In the genomic region with DNA sequence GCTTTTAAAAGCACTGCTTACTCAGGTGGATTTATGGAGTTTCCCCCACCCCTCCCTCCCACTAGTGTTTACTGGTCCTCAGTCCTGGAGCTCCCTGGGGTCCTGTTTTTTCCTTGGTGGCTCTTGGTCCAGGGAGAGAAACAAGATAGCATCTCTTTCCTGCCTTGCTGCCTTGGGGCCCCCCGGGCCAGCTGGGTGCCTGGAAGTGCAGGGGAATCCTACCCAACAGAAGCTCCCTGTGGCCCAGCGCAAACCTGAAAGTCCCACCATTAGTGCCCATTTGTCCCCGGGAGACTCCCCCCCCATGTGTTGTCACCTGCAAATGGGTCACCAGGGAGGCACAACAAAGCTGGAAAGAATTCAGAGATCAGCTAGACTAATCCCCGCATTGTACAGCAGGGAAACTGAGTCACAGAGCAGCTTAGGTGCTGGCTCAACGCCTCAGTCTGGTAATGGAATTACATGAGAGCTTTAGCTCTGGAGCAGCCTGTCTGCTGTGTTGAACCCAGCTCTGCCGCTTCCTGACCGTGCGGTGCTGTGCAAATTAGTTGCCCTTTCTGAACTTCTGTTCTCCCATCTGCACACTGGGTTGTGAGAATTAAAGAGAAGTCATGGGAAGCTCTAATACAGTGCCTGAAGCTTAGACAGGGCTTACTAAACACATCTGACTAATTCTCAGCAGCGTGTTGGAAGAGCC, we compare ENCODE assay signal across 15 cellular contexts. TPM values are rescaled to one million over a fixed set of nuclear protein-coding genes. Genes with fewer than 3 reads are reported as not detected.
DNase-seq lines count a peak whose midpoint lies in the region; ATAC-seq and TF ChIP-seq lines count a peak whose summit lies in the region.
"Had no signal": no experiment of that assay in that cellular context is flagged by ENCODE, and none has a peak within 500 bp of the region (broad histone marks: within the 10 kb centered on the region; RNA-seq: fewer than 3 reads in every experiment).

No MANE protein-coding gene starts in this region.

- H3K36me3 ChIP-seq in left ventricle myocardium inferior (no peaks in the 10 kb centered on the region), lower lobe of right lung (no peaks in the 10 kb centered on the region), gastrocnemius medialis (no peaks in the 10 kb centered on the region), OCI-LY7 (ENCODE audit: insufficient read depth, low read length) (no peaks in the 10 kb centered on the region)
- H3K36me3 ChIP-seq: BLaER1 had no signal

- BruUV-seq in OCI-LY7 (replicated peaks; lab: Mats Ljungman, UMichigan) = no TSS peak

- no peak overlapping the region for H3K4me3 ChIP-seq in left ventricle myocardium inferior
- H3K4me3 ChIP-seq in lower lobe of right lung = no peak overlapping the region
- H3K4me3 ChIP-seq in gastrocnemius medialis = no peak overlapping the region
- no peak overlapping the region for H3K4me3 ChIP-seq in OCI-LY7 (ENCODE audit: low read depth, low read length, poor library complexity, severe bottlenecking)
- H3K4me3 ChIP-seq: BLaER1, GM23248 had no signal

- DNase-seq in left ventricle myocardium inferior (peak; percentile 9), Right ventricle myocardium superior (no peak), lower lobe of right lung (peak; percentile 35), gastrocnemius medialis (no peak), OCI-LY7 (ENCODE audit: low spot score) (no peak)
- DNase-seq: 8988T; AML-193; Caco-2; CD8-positive, alpha-beta memory T cell had no signal

- no peaks in the 10 kb centered on the region for H4K20me1 ChIP-seq in OCI-LY7 (ENCODE audit: insufficient read depth, low read length)

- ATAC-seq in Right ventricle myocardium superior (ENCODE audit: poor library complexity) (no peak), lower lobe of right lung (no peak), gastrocnemius medialis (no peak), HG02840 (IDR thresholded peaks at IDR 0.05; ENCODE audit: low FRiP score, unreplicated experiment) (no peak), HG02610 (IDR thresholded peaks at IDR 0.05; ENCODE audit: unreplicated experiment) (no peak), GM18870 (IDR thresholded peaks at IDR 0.05; ENCODE audit: unreplicated experiment) (no peak)
- ATAC-seq: HCT116 had no signal

- H3K27me3 ChIP-seq in left ventricle myocardium inferior (ENCODE audit: low read depth) (no peaks in the 10 kb centered on the region), lower lobe of right lung (ENCODE audit: low read depth) (no peaks in the 10 kb centered on the region), gastrocnemius medialis (no peaks in the 10 kb centered on the region)
- H3K27me3 ChIP-seq: BLaER1 had no signal

- POLR2A ChIA-PET in OCI-LY7 (lab: Charles Lee) = interaction anchor here (1.1 kb wide), 1 partner anchor 13 kb away, joined by 3 read pairs; no protein-coding TSS in a partner anchor

- in situ Hi-C loops in gastrocnemius medialis (cut with MboI; ENCODE audit: low sequenced_read_pairs in 4 of 4) = loop anchor here in 3 of 4 donors (5.0 to 25.0 kb wide), 3 partner anchors 142 to 303 kb away; no protein-coding TSS in a partner anchor

- CTCF ChIA-PET in OCI-LY7 (lab: Charles Lee; ENCODE audit: unreplicated experiment) = interaction anchor here (0.8 to 1.6 kb wide), 2 partner anchors 9 to 300 kb away, joined by 3 read pairs; no protein-coding TSS in a partner anchor

- H3K9me3 ChIP-seq in left ventricle myocardium inferior (replicated peaks) (no peaks in the 10 kb centered on the region), lower lobe of right lung (no peaks in the 10 kb centered on the region), gastrocnemius medialis (no peaks in the 10 kb centered on the region), OCI-LY7 (ENCODE audit: low read length) (no peaks in the 10 kb centered on the region)
- H3K9me3 ChIP-seq: BLaER1, Caco-2 had no signal

- intact Hi-C loops in left ventricle myocardium inferior (cut with micrococcal nuclease) = loop anchor here (5.0 to 10.0 kb wide), 3 partner anchors 135 to 303 kb away; no protein-coding TSS in a partner anchor
- intact Hi-C loops in Right ventricle myocardium superior (cut with DNase I) = loop anchor here (5.0 to 10.0 kb wide), 2 partner anchors 135 to 303 kb away; no protein-coding TSS in a partner anchor
- intact Hi-C loops in lower lobe of right lung (cut with DNase I) = loop anchor here (10.0 kb wide), 1 partner anchor 305 kb away; no protein-coding TSS in a partner anchor
- intact Hi-C loops in gastrocnemius medialis (cut with DNase I; ENCODE audit: low total_unique reads) = loop anchor here (5.0 kb wide), 3 partner anchors 53 to 173 kb away; no protein-coding TSS in a partner anchor
- intact Hi-C loops in OCI-LY7 (cut with micrococcal nuclease; ENCODE audit: unreplicated experiment) = no loop called here

- no peak overlapping the region for H3K4me2 ChIP-seq in OCI-LY7 (ENCODE audit: low read length)
- H3K4me2 ChIP-seq: BLaER1 had no signal

- H2AFZ ChIP-seq in OCI-LY7 (ENCODE audit: low read length) = no peak overlapping the region
- H2AFZ ChIP-seq: GM23248 had no signal

- TF ChIP-seq POLR2A in gastrocnemius medialis (IDR thresholded peaks at IDR 0.05) = no peak

- H3K4me1 ChIP-seq in left ventricle myocardium inferior = peaks cover 77% of the 10 kb centered on the region
- H3K4me1 ChIP-seq in lower lobe of right lung = peaks cover 28% of the 10 kb centered on the region
- peaks cover 27 to 31% of the 10 kb centered on the region in 2 donors for H3K4me1 ChIP-seq in gastrocnemius medialis
- H3K4me1 ChIP-seq in OCI-LY7 (ENCODE audit: insufficient read depth, low read length, poor library complexity, severe bottlenecking) = peaks cover 13% of the 10 kb centered on the region

- H3K79me2 ChIP-seq in OCI-LY7 (ENCODE audit: insufficient read depth, low read depth, low read length) = no peaks in the 10 kb centered on the region

- H3K9me2 ChIP-seq in OCI-LY7 (ENCODE audit: insufficient read depth, low read length) = no peaks in the 10 kb centered on the region

- H3K27ac ChIP-seq in left ventricle myocardium inferior (replicated peaks) (peak overlapping the region; percentile 21), lower lobe of right lung (no peak overlapping the region), gastrocnemius medialis (peak overlapping the region; percentile 16 to 62 (median 53)), OCI-LY7 (ENCODE audit: low read depth, low read length, poor library complexity, severe bottlenecking) (no peak overlapping the region)
- H3K27ac ChIP-seq: BLaER1, GM23248 had no signal

- TF ChIP-seq CTCF in left ventricle myocardium inferior (IDR thresholded peaks at IDR 0.05; ENCODE audit: borderline replicate concordance) = no peak
- no peak for TF ChIP-seq CTCF in lower lobe of right lung (IDR thresholded peaks at IDR 0.05)
- no peak for TF ChIP-seq CTCF in gastrocnemius medialis (IDR thresholded peaks at IDR 0.05 in 4 of 5, conservative IDR thresholded peaks at IDR 0.05 in 1 of 5)
- no peak for TF ChIP-seq CTCF in OCI-LY7 (conservative IDR thresholded peaks at IDR 0.05; ENCODE audit: low read length)

RNA-seq across cellular contexts. Expression of a gene that starts 38.2 kb away (rescaled TPM):
- 50.7 TPM for total RNA-seq in left ventricle myocardium inferior
- total RNA-seq in Right ventricle myocardium superior = 44.7 TPM
- 54.1 TPM for total RNA-seq in lower lobe of right lung
- 10 to 100 TPM; 22.7 to 68.2 (median 37.4) TPM for total RNA-seq in gastrocnemius medialis
- total RNA-seq in OCI-LY7 (2014; rRNA removed; shearing (Covaris generic)) = 2.9 and 3.9 TPM in 2 replicates
- total RNA-seq in OCI-LY7 (2022) = 11.1 and 11.2 TPM in 2 replicates

Comparison
In these comparisons a context has a peak if more than half of its experiments do, and no peak if none do; other contexts are left out.
1. DNase-seq: peak in left ventricle myocardium inferior (single experiment) and lower lobe of right lung (single experiment); none in Right ventricle myocardium superior (single experiment), gastrocnemius medialis (0 of 2) and OCI-LY7 (single experiment).
2. H3K27ac ChIP-seq: peak in left ventricle myocardium inferior (single experiment) and gastrocnemius medialis (4 of 4); none in lower lobe of right lung (single experiment) and OCI-LY7 (single experiment).